ENCODE assay signal across 19 cellular contexts in genomic region chr9:119164716-119165115, GRCh38.
A peak's percentile ranks its signal among the peaks of the same experiment; 100 is the strongest.
DNase-seq lines count a peak whose midpoint lies in the region; ATAC-seq and FAIRE-seq lines count a peak whose summit lies in the region.
"Had no signal": no experiment of that assay in that cellular context is flagged by ENCODE, and none has a peak within 500 bp of the region (broad histone marks: within the 10 kb centered on the region; RNA-seq: fewer than 3 reads in every experiment).

No MANE protein-coding gene starts in this region.

- intact Hi-C loops in sciatic nerve (cut with DNase I) (no loop called here), aorta (cut with DNase I) (no loop called here)

- DNase-seq in ACHN (peak; percentile 3), Caki2 (ENCODE audit: low read depth) (peak; percentile 38), NCI-H2029 (lab: John Stamatoyannopoulos, UW) (peak; percentile 66), RCC 7860 (ENCODE audit: low spot score) (no peak), sciatic nerve (ENCODE audit: low spot score) (no peak), aorta (no peak)
- DNase-seq: BE2C; CD4-positive, alpha-beta memory T cell; GM23248; Karpas-422; NCI-H146; NCI-H2171; NCI-H526; SIG-M5; T-helper 17 cell had no signal

- H3K27ac ChIP-seq in aorta (ENCODE audit: low read depth in 1 of 2, low read length in 2 of 2), result no peak overlapping the region
- H3K27ac ChIP-seq: GM23248 had no signal

- no peaks in the 10 kb centered on the region for H3K4me1 ChIP-seq in aorta (ENCODE audit: control insufficient read depth in 1 of 2, insufficient read depth in 2 of 2, low read length in 2 of 2)
- H3K4me1 ChIP-seq: BE2C had no signal

- no peak for ATAC-seq in sciatic nerve
- ATAC-seq in aorta (ENCODE audit: low FRiP score), result no peak
- ATAC-seq in GM21381 (IDR thresholded peaks at IDR 0.05; ENCODE audit: unreplicated experiment), result no peak
- ATAC-seq: HCT116, T-helper 17 cell had no signal

- H3K27me3 ChIP-seq in aorta (ENCODE audit: control insufficient read depth in 1 of 2, insufficient read depth in 2 of 2, low read length in 1 of 2), result no peaks in the 10 kb centered on the region
- H3K27me3 ChIP-seq: BE2C had no signal

- no peaks in the 10 kb centered on the region for H3K36me3 ChIP-seq in aorta (ENCODE audit: control insufficient read depth in 1 of 2, insufficient read depth in 2 of 2, low read length in 1 of 2)
- H3K36me3 ChIP-seq: BE2C had no signal

- H3K9me3 ChIP-seq in aorta (ENCODE audit: control insufficient read depth, low read length), result no peaks in the 10 kb centered on the region
- H3K9me3 ChIP-seq: BE2C had no signal

- FAIRE-seq in RCC 7860 (lab: Jason Lieb, UNC), result peak; percentile 65
- FAIRE-seq: GM18507, GM19239 had no signal

- H3K4me3 ChIP-seq in aorta (ENCODE audit: low read length in 2 of 2), result no peak overlapping the region
- H3K4me3 ChIP-seq: GM23248 had no signal

- in situ Hi-C loops in ACHN (cut with HindIII; ENCODE audit: low pct_ligation_motif_present, low pct_unique_long_range_greater_than_20kb, low sequenced_read_pairs) (no loop called here), Caki2 (cut with HindIII; ENCODE audit: low pct_unique_long_range_greater_than_20kb, low sequenced_read_pairs) (no loop called here)

Comparison
In these comparisons a context has a peak if more than half of its experiments do, and no peak if none do; other contexts are left out.
1. DNase-seq: peak in ACHN (single experiment), Caki2 (single experiment) and NCI-H2029 (single experiment); none in RCC 7860 (single experiment), sciatic nerve (single experiment) and aorta (0 of 2).